Comparison of ENCODE assay signal across 24 cellular contexts in the genomic region with DNA sequence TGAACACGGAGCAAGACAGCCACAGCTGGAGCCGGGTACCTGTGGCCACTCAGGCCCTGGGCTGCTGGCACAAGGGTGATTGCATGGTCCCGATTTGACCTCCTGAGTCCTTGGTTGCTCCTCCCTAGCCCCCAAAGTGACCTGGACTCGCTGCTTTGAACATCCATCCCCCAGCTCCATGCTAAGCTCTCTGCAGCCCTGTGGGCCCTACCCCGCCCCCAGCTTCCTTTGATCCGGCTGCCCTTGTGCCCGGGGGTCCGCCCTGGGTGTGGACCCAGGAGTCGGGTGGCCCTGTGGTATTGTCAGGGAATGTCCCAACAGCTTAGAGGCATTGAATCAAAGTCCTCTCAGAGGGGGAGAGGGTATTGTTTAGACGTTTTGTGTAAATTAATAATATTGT. TPM values are rescaled to one million over a fixed set of nuclear protein-coding genes. Genes with fewer than 3 reads are reported as not detected.
"Had no signal": no experiment of that assay in that cellular context is flagged by ENCODE, and none has a peak within 500 bp of the region (broad histone marks: within the 10 kb centered on the region; RNA-seq: fewer than 3 reads in every experiment).

No MANE protein-coding gene starts in this region.

- H3K4me3 Mint-ChIP-seq: activated B cell treated with CpG ODN at 0.5 μM for 24 hours; activated naive CD8-positive, alpha-beta T cell treated with anti-CD3 and anti-CD28 coated beads for 36 hours; naive B cell; T-helper 17 cell; type B pancreatic cell had no signal

- H3K9me3 ChIP-seq: left ventricle myocardium inferior, ovary, testis had no signal

- H3K4me3 ChIP-seq: cardiac muscle cell, hepatocyte, left ventricle myocardium inferior, ovary, skin epidermis, testis had no signal

- H3K9me3 Mint-ChIP-seq: activated B cell treated with CpG ODN at 0.5 μM for 24 hours; activated naive CD8-positive, alpha-beta T cell treated with anti-CD3 and anti-CD28 coated beads for 36 hours; type B pancreatic cell had no signal

- H3K36me3 ChIP-seq: cardiac muscle cell, left ventricle myocardium inferior, ovary had no signal

- H2AFZ ChIP-seq: hepatocyte had no signal

- H3K4me1 Mint-ChIP-seq: activated B cell treated with CpG ODN at 0.5 μM for 24 hours; activated naive CD8-positive, alpha-beta T cell treated with anti-CD3 and anti-CD28 coated beads for 36 hours; naive B cell; T-helper 17 cell had no signal

- H3K4me1 ChIP-seq: foreskin keratinocyte had no signal

- H3K36me3 Mint-ChIP-seq: activated naive CD8-positive, alpha-beta T cell treated with anti-CD3 and anti-CD28 coated beads for 36 hours; naive B cell; type B pancreatic cell had no signal

- H3K27ac Mint-ChIP-seq: activated B cell treated with CpG ODN at 0.5 μM for 24 hours; activated naive CD8-positive, alpha-beta T cell treated with anti-CD3 and anti-CD28 coated beads for 36 hours; naive B cell; T-helper 17 cell; type B pancreatic cell had no signal

- H3K79me2 ChIP-seq: hepatocyte had no signal

- H3K27ac ChIP-seq: cardiac muscle cell, epithelial cell of prostate, foreskin keratinocyte, hepatocyte, left ventricle myocardium inferior, testis had no signal

- H3K27me3 ChIP-seq: ovary, testis had no signal

- DNase-seq: activated B cell treated with CpG ODN at 0.5 μM for 24 hours; activated CD4-positive, alpha-beta T cell treated with anti-CD3 and anti-CD28 coated beads for 4 hours; activated CD4-positive, alpha-beta T cell treated with anti-CD3 and anti-CD28 coated beads, Interleukin-2, amount 50 U/mL, for 48 hours; activated CD8-positive, alpha-beta memory T cell treated with anti-CD3 and anti-CD28 coated beads, Interleukin-2, amount 50 U/mL, for 48 hours; activated naive CD4-positive, alpha-beta T cell treated with Interleukin-2 at 50 U/mL for 16 hours; activated naive CD8-positive, alpha-beta T cell treated with anti-CD3 and anti-CD28 coated beads for 36 hours; activated T-cell treated with anti-CD3 and anti-CD28 coated beads, Interleukin-2, amount 50 U/mL, for 48 hours; amygdala; foreskin keratinocyte; left ventricle myocardium inferior; mammary epithelial cell; naive B cell; right cardiac atrium; stimulated activated CD4-positive, alpha-beta T cell treated with anti-CD3 and anti-CD28 coated beads, Interleukin-15, amount 100 ng/mL, for 24 hours; stimulated activated CD8-positive, alpha-beta memory T cell treated with anti-CD3 and anti-CD28 coated beads, Interleukin-4, amount 100 ng/mL, for 48 hours; stimulated activated naive CD4-positive, alpha-beta T cell; T-helper 17 cell had no signal

- ATAC-seq: foreskin keratinocyte, right cardiac atrium, T-helper 17 cell had no signal

- H3K4me2 ChIP-seq: hepatocyte had no signal

RNA-seq across cellular contexts. Expression of a gene that starts 20.5 kb away (rescaled TPM):
- total RNA-seq: activated B cell treated with CpG ODN at 0.5 μM for 24 hours, foreskin keratinocyte, mammary epithelial cell had no signal
- polyA plus RNA-seq: foreskin keratinocyte, mammary epithelial cell had no signal
